ENCODE assay signal across 8 cellular contexts in the genomic region with DNA sequence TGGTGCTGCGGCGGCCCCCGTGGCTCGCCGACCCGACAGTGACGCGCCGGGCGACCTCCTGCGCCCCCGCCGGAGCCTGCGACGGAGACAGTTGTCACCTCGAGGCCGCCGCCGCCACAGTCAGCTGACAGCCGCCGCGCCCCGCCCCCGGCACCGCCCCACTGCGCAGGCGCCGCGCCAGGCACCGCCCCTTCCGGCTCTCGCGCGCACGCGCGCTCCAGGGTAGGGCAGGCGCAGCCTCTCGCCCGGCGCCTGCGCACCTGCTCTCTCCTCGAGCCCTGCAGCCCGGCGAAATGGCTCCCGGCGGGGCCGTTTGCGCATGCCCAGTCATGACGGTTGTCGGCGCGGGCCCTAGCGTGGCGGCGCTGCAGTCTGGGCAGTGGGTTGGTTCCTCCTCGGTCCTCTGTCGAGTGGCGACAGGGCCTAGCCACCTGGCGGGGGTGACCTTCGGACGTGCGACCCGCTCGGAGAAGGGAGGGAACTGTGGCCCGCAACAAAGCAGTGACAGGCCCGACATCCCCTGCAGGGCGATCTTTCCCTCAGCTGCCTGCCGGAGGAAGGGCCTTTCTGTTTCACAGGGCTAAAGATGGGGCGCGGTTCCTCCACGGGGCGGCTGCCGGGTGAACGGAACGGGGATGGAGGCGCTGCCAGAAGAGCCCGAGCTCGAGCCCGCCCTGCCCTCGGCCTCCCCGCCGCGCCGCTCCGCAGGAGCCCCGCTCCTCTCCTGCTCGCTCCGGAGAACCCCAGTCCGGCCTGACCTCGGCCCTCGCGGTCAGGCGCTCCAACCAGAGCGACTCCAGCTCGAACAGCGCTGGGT. TPM values are rescaled to one million over a fixed set of nuclear protein-coding genes. Genes with fewer than 3 reads are reported as not detected.
DNase-seq lines count a peak whose midpoint lies in the region; ATAC-seq and TF ChIP-seq lines count a peak whose summit lies in the region.

A gene (minus strand): TSS at position 135 of the 817 bp plus-strand sequence. CDS start 134 bp downstream, at position 1.

- peaks cover 43% of the 10 kb centered on the region for H3K4me1 Mint-ChIP-seq in activated naive CD8-positive, alpha-beta T cell (ENCODE audit: low read depth)
- peaks cover 33% of the 10 kb centered on the region for H3K4me1 Mint-ChIP-seq in osteocyte (ENCODE audit: unreplicated experiment)

- ATAC-seq in HG02610 (IDR thresholded peaks at IDR 0.05; ENCODE audit: unreplicated experiment) (peak; percentile 72), thoracic aorta (ENCODE audit: insufficient number of reproducible peaks, low FRiP score, low read depth) (peak; percentile 96)

- no peaks in the 10 kb centered on the region for H3K27me3 ChIP-seq in thoracic aorta (replicated peaks; ENCODE audit: insufficient read depth)

- peak within 1 kb of the TSS; percentile 92 for H3K4me3 Mint-ChIP-seq in activated naive CD8-positive, alpha-beta T cell
- peak within 1 kb of the TSS; percentile 81 for H3K4me3 Mint-ChIP-seq in osteocyte (ENCODE audit: unreplicated experiment)

- H3K9me3 ChIP-seq in thoracic aorta = no peaks in the 10 kb centered on the region

- peak; percentile 61 for DNase-seq in GM12864 (ENCODE audit: low read depth)
- DNase-seq in NCI-H1092 treated with DMSO at 0.1 percent for 48 hours (lab: John Stamatoyannopoulos, UW) = peak; percentile 95
- peak; percentile 84 for DNase-seq in SKM-1 treated with dmso at 0.1 percent for 144 hours (lab: John Stamatoyannopoulos, UW; ENCODE audit: unreplicated experiment)
- peak; percentile 82 to 99 (median 96) for DNase-seq in head of caudate nucleus
- peak; percentile 99 for DNase-seq in osteocyte (ENCODE audit: extremely low spot score, unreplicated experiment)
- DNase-seq in thoracic aorta (ENCODE audit: low spot score) = peak; percentile 72

- intact Hi-C loops in head of caudate nucleus (cut with DNase I) = loop anchor here (10.0 kb wide), 1 partner anchor 205 kb away; no protein-coding TSS in a partner anchor

- H3K9me3 Mint-ChIP-seq in activated naive CD8-positive, alpha-beta T cell (ENCODE audit: low read depth) = peaks cover 4% of the 10 kb centered on the region
- peaks cover 33% of the 10 kb centered on the region for H3K9me3 Mint-ChIP-seq in osteocyte (ENCODE audit: unreplicated experiment)

- no peaks in the 10 kb centered on the region for H3K36me3 ChIP-seq in thoracic aorta

- TF ChIP-seq CTCF in GM12864 (IDR thresholded peaks at IDR 0.05; ENCODE audit: low read depth, low read length, missing control alignments) (peak; percentile 15), osteocyte (IDR thresholded peaks at IDR 0.05) (peak; percentile 25), thoracic aorta (IDR thresholded peaks at IDR 0.05) (peak; percentile 20)

- H3K27ac Mint-ChIP-seq in activated naive CD8-positive, alpha-beta T cell = peak within 1 kb of the TSS; percentile 98
- H3K27ac Mint-ChIP-seq in osteocyte (ENCODE audit: unreplicated experiment) = peak within 1 kb of the TSS; percentile 89

- H3K4me3 ChIP-seq in GM12864 (ENCODE audit: low read depth, low read length) (peak within 1 kb of the TSS; percentile 78), thoracic aorta (peak within 1 kb of the TSS; percentile 89)

- peaks cover 7% of the 10 kb centered on the region for H3K36me3 Mint-ChIP-seq in activated naive CD8-positive, alpha-beta T cell
- H3K36me3 Mint-ChIP-seq in osteocyte (ENCODE audit: unreplicated experiment) = peaks cover 5% of the 10 kb centered on the region

- peak within 1 kb of the TSS; percentile 77 to 95 for H3K27ac ChIP-seq in thoracic aorta

- H3K4me1 ChIP-seq in thoracic aorta (ENCODE audit: control insufficient read depth in 1 of 2, low read depth in 2 of 2) = peaks cover 27 to 38% of the 10 kb centered on the region in 2 donors

- H3K27me3 Mint-ChIP-seq in activated naive CD8-positive, alpha-beta T cell = no peaks in the 10 kb centered on the region
- H3K27me3 Mint-ChIP-seq in osteocyte (ENCODE audit: unreplicated experiment) = peaks cover 25% of the 10 kb centered on the region

RNA-seq across cellular contexts. Expression of the gene that starts here (rescaled TPM):
- total RNA-seq in osteocyte (63.2 and 71.6 TPM in 2 replicates), thoracic aorta (10 to 100 TPM; 46.0 to 46.3 TPM)

Comparison
In these comparisons a context has a peak if more than half of its experiments do, and no peak if none do; other contexts are left out.
1. Peak in every context shown above with its lines: DNase-seq, ATAC-seq, H3K4me3 ChIP-seq and H3K27ac ChIP-seq.